Comparison of ENCODE assay signal across 8 cellular contexts in the genomic region with DNA sequence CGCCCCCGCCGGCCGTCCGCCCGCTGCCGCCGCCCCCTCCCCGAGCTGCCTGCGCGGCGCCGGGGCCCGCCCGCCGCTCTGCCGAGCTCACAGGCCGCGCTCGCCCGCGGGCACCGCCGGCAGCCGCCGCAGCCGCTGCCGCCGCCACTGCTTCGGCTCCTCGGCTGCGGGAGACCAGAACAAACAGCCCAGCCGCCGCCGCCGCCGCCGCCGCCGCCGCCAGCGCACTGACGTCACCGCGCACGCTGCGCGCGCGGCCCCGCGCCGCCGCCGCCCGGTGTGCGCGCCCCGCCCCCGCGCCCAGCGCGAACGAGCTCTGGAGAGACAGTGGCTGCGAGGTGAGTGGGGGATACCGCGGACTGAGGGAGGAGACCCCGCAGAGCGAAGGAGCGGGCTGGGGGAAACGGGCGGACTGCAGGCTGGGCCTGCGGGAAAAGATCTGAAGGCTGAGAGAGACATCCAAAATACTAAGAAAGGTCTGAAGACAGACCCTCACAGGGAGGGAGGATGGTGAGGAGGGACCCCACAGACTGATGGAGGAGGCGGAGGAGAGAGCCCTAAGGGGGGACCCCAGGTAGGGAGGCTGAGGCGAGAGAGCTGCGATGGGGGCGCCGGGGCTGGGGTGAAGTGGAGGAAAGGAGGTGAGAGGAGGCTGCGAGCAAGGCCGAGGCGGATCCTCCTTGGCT. TPM values are rescaled to one million over a fixed set of nuclear protein-coding genes. Genes with fewer than 3 reads are reported as not detected.
A peak's percentile ranks its signal among the peaks of the same experiment; 100 is the strongest.
DNase-seq lines count a peak whose midpoint lies in the region; ATAC-seq and TF ChIP-seq lines count a peak whose summit lies in the region.

A gene (minus strand): TSS at position 229 of the 686 bp plus-strand sequence. CDS start 59,440 bp downstream, outside the sequence.

- no peaks in the 10 kb centered on the region for H3K27me3 ChIP-seq in CD8-positive, alpha-beta memory T cell (ENCODE audit: insufficient read depth, low read length, poor library complexity, severe bottlenecking)
- H3K27me3 ChIP-seq in upper lobe of right lung = no peaks in the 10 kb centered on the region

- peak within 1 kb of the TSS; percentile 91 to 98 (median 97) for H3K4me3 Mint-ChIP-seq in CD8-positive, alpha-beta memory T cell
- peak within 1 kb of the TSS; percentile 94 for H3K4me3 Mint-ChIP-seq in activated naive CD8-positive, alpha-beta T cell treated with anti-CD3 and anti-CD28 coated beads, Interleukin-2, amount 50 U/mL, for 24 hours
- peak within 1 kb of the TSS; percentile 98 for H3K4me3 Mint-ChIP-seq in progenitor cell of endocrine pancreas (ENCODE audit: low read depth)

- peaks cover 38 to 54% (median 41%) of the 10 kb centered on the region in 3 donors for H3K4me1 Mint-ChIP-seq in CD8-positive, alpha-beta memory T cell
- H3K4me1 Mint-ChIP-seq in activated naive CD8-positive, alpha-beta T cell treated with anti-CD3 and anti-CD28 coated beads, Interleukin-2, amount 50 U/mL, for 24 hours = peaks cover 47% of the 10 kb centered on the region
- H3K4me1 Mint-ChIP-seq in progenitor cell of endocrine pancreas (ENCODE audit: low read depth) = peaks cover 27% of the 10 kb centered on the region

- no peaks in the 10 kb centered on the region for H3K36me3 ChIP-seq in CD8-positive, alpha-beta memory T cell (ENCODE audit: insufficient read depth, low read length)
- H3K36me3 ChIP-seq in upper lobe of right lung = no peaks in the 10 kb centered on the region

- peaks cover 37% of the 10 kb centered on the region for H3K4me1 ChIP-seq in CD8-positive, alpha-beta memory T cell (ENCODE audit: insufficient read depth, low read length)
- H3K4me1 ChIP-seq in upper lobe of right lung = peaks cover 51% of the 10 kb centered on the region

- H3K4me3 ChIP-seq in CD8-positive, alpha-beta memory T cell (ENCODE audit: low read length) = peak within 1 kb of the TSS; percentile 80
- peak within 1 kb of the TSS; percentile 95 for H3K4me3 ChIP-seq in upper lobe of right lung

- no peak for TF ChIP-seq CTCF in GM20000 (IDR thresholded peaks at IDR 0.05; ENCODE audit: extremely low read depth, missing control alignments)
- no peak for TF ChIP-seq CTCF in progenitor cell of endocrine pancreas (IDR thresholded peaks at IDR 0.05; ENCODE audit: unreplicated experiment)
- TF ChIP-seq CTCF in upper lobe of right lung (IDR thresholded peaks at IDR 0.05) = no peak

- ATAC-seq in activated naive CD8-positive, alpha-beta T cell treated with anti-CD3 and anti-CD28 coated beads, Interleukin-2, amount 50 U/mL, for 24 hours = peak; percentile 63
- peak; percentile 74 to 84 for ATAC-seq in left cardiac atrium
- ATAC-seq in upper lobe of right lung = peak; percentile 86

- POLR2A ChIA-PET in CD8-positive, alpha-beta memory T cell (lab: Charles Lee) = interaction anchor here (0.5 to 2.3 kb wide), 2 partner anchors 46 to 102 kb away, joined by 3 to 20 read pairs; a partner anchor contains a TSS

- peak within 1 kb of the TSS; percentile 92 to 98 (median 96) for H3K27ac Mint-ChIP-seq in CD8-positive, alpha-beta memory T cell
- peak within 1 kb of the TSS; percentile 95 for H3K27ac Mint-ChIP-seq in activated naive CD8-positive, alpha-beta T cell treated with anti-CD3 and anti-CD28 coated beads, Interleukin-2, amount 50 U/mL, for 24 hours
- peak within 1 kb of the TSS; percentile 98 for H3K27ac Mint-ChIP-seq in progenitor cell of endocrine pancreas

- DNase-seq in CD8-positive, alpha-beta memory T cell = peak; percentile 68 to 85 (median 72)
- DNase-seq in GM20000 (ENCODE audit: low spot score) = peak; percentile 92
- DNase-seq in KG1 (lab: John Stamatoyannopoulos, UW) = peak; percentile 12
- peak; percentile 66 for DNase-seq in T follicular helper cell (ENCODE audit: low read depth)
- peak; percentile 82 for DNase-seq in activated naive CD8-positive, alpha-beta T cell treated with anti-CD3 and anti-CD28 coated beads, Interleukin-2, amount 50 U/mL, for 24 hours
- DNase-seq in left cardiac atrium = peak; percentile 81
- peak; percentile 65 for DNase-seq in progenitor cell of endocrine pancreas (ENCODE audit: low spot score, unreplicated experiment)
- peak; percentile 90 for DNase-seq in upper lobe of right lung

- peaks cover 0 to 4% of the 10 kb centered on the region in 2 donors for H3K27me3 Mint-ChIP-seq in CD8-positive, alpha-beta memory T cell
- no peaks in the 10 kb centered on the region for H3K27me3 Mint-ChIP-seq in activated naive CD8-positive, alpha-beta T cell treated with anti-CD3 and anti-CD28 coated beads, Interleukin-2, amount 50 U/mL, for 24 hours
- no peaks in the 10 kb centered on the region for H3K27me3 Mint-ChIP-seq in progenitor cell of endocrine pancreas

- H3K9me3 Mint-ChIP-seq in CD8-positive, alpha-beta memory T cell = no peaks in the 10 kb centered on the region
- no peaks in the 10 kb centered on the region for H3K9me3 Mint-ChIP-seq in activated naive CD8-positive, alpha-beta T cell treated with anti-CD3 and anti-CD28 coated beads, Interleukin-2, amount 50 U/mL, for 24 hours
- H3K9me3 Mint-ChIP-seq in progenitor cell of endocrine pancreas (ENCODE audit: low read depth) = no peaks in the 10 kb centered on the region

- peak within 1 kb of the TSS; percentile 80 for H3K27ac ChIP-seq in CD8-positive, alpha-beta memory T cell (ENCODE audit: low read depth, low read length)
- H3K27ac ChIP-seq in upper lobe of right lung = peak within 1 kb of the TSS; percentile 86

- H3K9me3 ChIP-seq in CD8-positive, alpha-beta memory T cell (ENCODE audit: low read length) = no peaks in the 10 kb centered on the region
- no peaks in the 10 kb centered on the region for H3K9me3 ChIP-seq in upper lobe of right lung

- CTCF ChIA-PET in CD8-positive, alpha-beta memory T cell (lab: Charles Lee) = interaction anchor here (1.3 kb wide), 2 partner anchors 46 to 86 kb away, joined by 4 to 5 read pairs; a partner anchor contains a TSS

- H3K36me3 Mint-ChIP-seq in CD8-positive, alpha-beta memory T cell = peaks cover 0 to 15% (median 3%) of the 10 kb centered on the region in 3 donors
- H3K36me3 Mint-ChIP-seq in activated naive CD8-positive, alpha-beta T cell treated with anti-CD3 and anti-CD28 coated beads, Interleukin-2, amount 50 U/mL, for 24 hours (ENCODE audit: low read depth) = peaks cover 20% of the 10 kb centered on the region
- peaks cover 1% of the 10 kb centered on the region for H3K36me3 Mint-ChIP-seq in progenitor cell of endocrine pancreas (ENCODE audit: insufficient read depth)

- intact Hi-C loops in left cardiac atrium (cut with DNase I) = loop anchor here in 1 of 2 donors (5.0 kb wide), 1 partner anchor 65 kb away; no protein-coding TSS in a partner anchor
- intact Hi-C loops in upper lobe of right lung (cut with DNase I) = no loop called here

RNA-seq across cellular contexts. Expression of the gene that starts here (rescaled TPM):
- total RNA-seq in CD8-positive, alpha-beta memory T cell = 100 to 1,000 TPM; 101 to 109 TPM
- polyA plus RNA-seq in CD8-positive, alpha-beta memory T cell = 35.3 TPM
- total RNA-seq in left cardiac atrium (10 to 100 TPM; 43.9 to 63.3 TPM), progenitor cell of endocrine pancreas (144 and 148 TPM in 2 replicates), upper lobe of right lung (101 TPM)

Comparison
In these comparisons a context has a peak if more than half of its experiments do, and no peak if none do; other contexts are left out.
1. Peak in every context shown above with its lines: DNase-seq, ATAC-seq, H3K4me3 ChIP-seq and H3K27ac ChIP-seq.
2. DNase-seq: peak in every context shown above with its lines; median percentile 92 in GM20000; 90 in upper lobe of right lung; 82 in activated naive CD8-positive, alpha-beta T cell treated with anti-CD3 and anti-CD28 coated beads, Interleukin-2, amount 50 U/mL, for 24 hours; 81 in left cardiac atrium; 72 in CD8-positive, alpha-beta memory T cell; 66 in T follicular helper cell; 65 in progenitor cell of endocrine pancreas; 12 in KG1.